Comparison of ENCODE assay signal across 8 cellular contexts in genomic region chr2:202034249-202035088, GRCh38. TPM values are rescaled to one million over a fixed set of nuclear protein-coding genes. Genes with fewer than 3 reads are reported as not detected.
DNase-seq lines count a peak whose midpoint lies in the region; ATAC-seq and TF ChIP-seq lines count a peak whose summit lies in the region.

No MANE protein-coding gene starts in this region.

- H3K9ac ChIP-seq in iPS-20b (ENCODE audit: low read depth, low read length) = peak overlapping the region; percentile 82

- H3K36me3 ChIP-seq in iPS-20b (ENCODE audit: insufficient read depth, low read depth, low read length) = peaks cover 30% of the 10 kb centered on the region

- H3K4me1 ChIP-seq in iPS-20b (ENCODE audit: insufficient read depth, low read length) = peaks cover 29% of the 10 kb centered on the region; the same call in 1 of the 2 replicates

- in situ Hi-C loops in astrocyte of the spinal cord (cut with HindIII; ENCODE audit: low sequenced_read_pairs) = no loop called here

- TF ChIP-seq CTCF in astrocyte of the spinal cord (IDR thresholded peaks at IDR 0.05; ENCODE audit: low read depth, low read length) = no peak

- H3K4me3 ChIP-seq in astrocyte of the spinal cord (ENCODE audit: low read depth, low read length) = peak overlapping the region; percentile 73
- H3K4me3 ChIP-seq in iPS-20b (ENCODE audit: low read length) = peak overlapping the region; percentile 87

- H3K27ac ChIP-seq in iPS-20b (ENCODE audit: low read length) = peak overlapping the region; percentile 31

- peak; percentile 44 for DNase-seq in NCI-H510A treated with DMSO at 0.1 percent for 48 hours (lab: John Stamatoyannopoulos, UW)
- DNase-seq in NCI-H510A (lab: John Stamatoyannopoulos, UW) = no peak
- DNase-seq in RPMI8226 = peak; percentile 19
- peak; percentile 56 for DNase-seq in astrocyte of the spinal cord (ENCODE audit: low read depth, low spot score)
- DNase-seq in stimulated activated CD4-positive, alpha-beta T cell treated with anti-CD3 and anti-CD28 coated beads, Interleukin-1b, Interleukin-23, amount 100 ng/mL, for 4 hours (ENCODE audit: low read depth in 2 of 2) = peak; percentile 11 to 24
- DNase-seq in mucosa of gallbladder (ENCODE audit: low spot score) = no peak

- H3K9me3 ChIP-seq in iPS-20b (ENCODE audit: insufficient read depth, low read depth, low read length) = no peaks in the 10 kb centered on the region

- ATAC-seq in HG02973 (IDR thresholded peaks at IDR 0.05; ENCODE audit: unreplicated experiment) = peak; percentile 3

- H3K27me3 ChIP-seq in iPS-20b (ENCODE audit: insufficient read depth, low read length) = 0 out of 2 replicates have a peak, but pooled peaks cover 4% of the 10 kb centered on the region

RNA-seq across cellular contexts. Expression of gene FZD7, which starts 0.8 kb away (rescaled TPM):
- total RNA-seq in mucosa of gallbladder = 10.4 TPM

RNA-seq across cellular contexts. Expression of gene KIAA2012, which starts 38.6 kb away (rescaled TPM):
- not detected for total RNA-seq in mucosa of gallbladder

Comparison
In these comparisons a context has a peak if more than half of its experiments do, and no peak if none do; other contexts are left out.
1. DNase-seq: peak in NCI-H510A treated with DMSO at 0.1 percent for 48 hours (single experiment), RPMI8226 (single experiment), astrocyte of the spinal cord (single experiment) and stimulated activated CD4-positive, alpha-beta T cell treated with anti-CD3 and anti-CD28 coated beads, Interleukin-1b, Interleukin-23, amount 100 ng/mL, for 4 hours (2 of 2); none in NCI-H510A (single experiment) and mucosa of gallbladder (single experiment).